Comparison of ENCODE assay signal across 8 cellular contexts in genomic region chr3:49723301-49723630, GRCh38. TPM values are rescaled to one million over a fixed set of nuclear protein-coding genes. Genes with fewer than 3 reads are reported as not detected.
DNase-seq lines count a peak whose midpoint lies in the region; ATAC-seq and TF ChIP-seq lines count a peak whose summit lies in the region.

No MANE protein-coding gene starts in this region.

- H3K36me3 ChIP-seq in ACC112 (ENCODE audit: insufficient read depth, low read length) (no peaks in the 10 kb centered on the region), OCI-LY3 (replicated peaks; ENCODE audit: low read depth, low read length) (peaks cover 49% of the 10 kb centered on the region), transverse colon (peaks cover 0 to 6% (median 0%) of the 10 kb centered on the region in 4 donors)

- H3K79me2 ChIP-seq in ACC112 (ENCODE audit: control insufficient read depth, insufficient read depth, low read length, unreplicated experiment) (peaks cover 14% of the 10 kb centered on the region), OCI-LY3 (ENCODE audit: low read length) (peaks cover 25% of the 10 kb centered on the region)

- H3K4me1 ChIP-seq in ACC112 (ENCODE audit: control insufficient read depth, insufficient read depth, low read length, unreplicated experiment) (peaks cover 15% of the 10 kb centered on the region), OCI-LY3 (ENCODE audit: low read length) (peaks cover 17% of the 10 kb centered on the region), transverse colon (peaks cover 24 to 52% (median 38%) of the 10 kb centered on the region in 4 donors)

- intact Hi-C loops in transverse colon (cut with DNase I; ENCODE audit: low total_unique reads) = no loop called here

- WGBS in transverse colon (ENCODE audit: low coverage in 1 of 2), 2 donors = 0% methylated on average over 2 of the region's 20 CpGs; no CpG with 5 or more reads in 1 of the 2 donors

- no peak for TF ChIP-seq EP300 in transverse colon (IDR thresholded peaks at IDR 0.05; ENCODE audit: low read depth)

- TF ChIP-seq CTCF in OCI-LY3 (IDR thresholded peaks at IDR 0.05; ENCODE audit: low read depth, low read length) (no peak), transverse colon (IDR thresholded peaks at IDR 0.05) (no peak)

- no peaks in the 10 kb centered on the region for H3K9me3 ChIP-seq in OCI-LY3 (ENCODE audit: insufficient read depth, low read length)
- H3K9me3 ChIP-seq in transverse colon = no peaks in the 10 kb centered on the region

- H3K9ac ChIP-seq in OCI-LY3 (ENCODE audit: low read length) = peak overlapping the region; percentile 98

- no peak for TF ChIP-seq POLR2A in transverse colon (IDR thresholded peaks at IDR 0.05)

- H3K27me3 ChIP-seq in ACC112 (ENCODE audit: insufficient read depth, low read length) (no peaks in the 10 kb centered on the region), OCI-LY3 (ENCODE audit: low read depth, low read length) (no peaks in the 10 kb centered on the region), transverse colon (no peaks in the 10 kb centered on the region)

- peak overlapping the region; percentile 93 for H3K4me2 ChIP-seq in OCI-LY3 (ENCODE audit: low read length)

- DNase-seq in GM19240 (ENCODE audit: insufficient read length, low spot score) (peak; percentile 56), activated gamma-delta T cell treated with Interleukin-2 at 50 U/mL for 16 hours (peak; percentile 38), germinal center (ENCODE audit: low spot score) (peak; percentile 65), occipital lobe (lab: John Stamatoyannopoulos, UW) (peak; percentile 39), transverse colon (peak; percentile 88)

- peak overlapping the region; percentile 88 for H3K4me3 ChIP-seq in ACC112 (ENCODE audit: low read depth, low read length)
- H3K4me3 ChIP-seq in OCI-LY3 (ENCODE audit: low read length) = peak overlapping the region; percentile 93
- peak overlapping the region; percentile 87 to 92 (median 89) for H3K4me3 ChIP-seq in transverse colon

- no peak for ATAC-seq in HG03045 (IDR thresholded peaks at IDR 0.05; ENCODE audit: unreplicated experiment)

- in situ Hi-C loops in transverse colon (cut with MboI; ENCODE audit: low pct_ligation_motif_present in 1 of 4, low pct_unique_long_range_greater_than_20kb in 1 of 4, low sequenced_read_pairs in 3 of 4) = loop anchor here in 1 of 4 donors (5.0 kb wide), 1 partner anchor 64 kb away; the partner anchor contains the start of gene IP6K1

- no peaks in the 10 kb centered on the region for H4K20me1 ChIP-seq in OCI-LY3 (ENCODE audit: insufficient read depth, low read length)

- H3K27ac ChIP-seq in ACC112 (ENCODE audit: low read depth, low read length) = peak overlapping the region; percentile 77
- H3K27ac ChIP-seq in OCI-LY3 (ENCODE audit: low read length) = peak overlapping the region; percentile 78
- H3K27ac ChIP-seq in transverse colon = peak overlapping the region; percentile 94 to 99 (median 98)

- H2AFZ ChIP-seq in ACC112 (ENCODE audit: low read length, unreplicated experiment) (no peak overlapping the region), OCI-LY3 (ENCODE audit: low read depth, low read length) (peak overlapping the region; percentile 41; the same call in 1 of the 2 replicates)

RNA-seq across cellular contexts. Expression of gene GMPPB, which starts 0.5 kb away (rescaled TPM):
- total RNA-seq in occipital lobe (10.6 TPM), transverse colon (10 to 100 TPM; 37.2 to 53.9 (median 44.2) TPM)

RNA-seq across cellular contexts. Expression of gene AMIGO3, which starts 3.8 kb away (rescaled TPM):
- 0.78 TPM for total RNA-seq in occipital lobe
- total RNA-seq in transverse colon = under 1 TPM in 2 of 4 donors, not detected in 2; 0.68 to 0.79 TPM

RNA-seq across cellular contexts. Expression of gene RNF123, which starts 33.9 kb away (rescaled TPM):
- total RNA-seq in occipital lobe (23.2 TPM), transverse colon (10 to 100 TPM; 34.6 to 99.5 (median 52.1) TPM)

RNA-seq across cellular contexts. Expression of gene MST1, which starts 34.0 kb away (rescaled TPM):
- total RNA-seq in occipital lobe (7.5 TPM), transverse colon (100 to 1,000 TPM in 1 of 4 donors, 10 to 100 TPM in 3; 12.2 to 116 (median 15.1) TPM)

RNA-seq across cellular contexts. Expression of gene APEH, which starts 49.1 kb away (rescaled TPM):
- total RNA-seq in occipital lobe (65.4 TPM), transverse colon (100 to 1,000 TPM in 3 of 4 donors, 10 to 100 TPM in 1; 53.9 to 151 (median 116) TPM)

Comparison
In these comparisons a context has a peak if more than half of its experiments do, and no peak if none do; other contexts are left out.
1. DNase-seq: peak in every context shown above with its lines; median percentile 88 in transverse colon; 65 in germinal center; 56 in GM19240; 39 in occipital lobe; 38 in activated gamma-delta T cell treated with Interleukin-2 at 50 U/mL for 16 hours.